Comparison of ENCODE assay signal across 8 cellular contexts in the genomic region with DNA sequence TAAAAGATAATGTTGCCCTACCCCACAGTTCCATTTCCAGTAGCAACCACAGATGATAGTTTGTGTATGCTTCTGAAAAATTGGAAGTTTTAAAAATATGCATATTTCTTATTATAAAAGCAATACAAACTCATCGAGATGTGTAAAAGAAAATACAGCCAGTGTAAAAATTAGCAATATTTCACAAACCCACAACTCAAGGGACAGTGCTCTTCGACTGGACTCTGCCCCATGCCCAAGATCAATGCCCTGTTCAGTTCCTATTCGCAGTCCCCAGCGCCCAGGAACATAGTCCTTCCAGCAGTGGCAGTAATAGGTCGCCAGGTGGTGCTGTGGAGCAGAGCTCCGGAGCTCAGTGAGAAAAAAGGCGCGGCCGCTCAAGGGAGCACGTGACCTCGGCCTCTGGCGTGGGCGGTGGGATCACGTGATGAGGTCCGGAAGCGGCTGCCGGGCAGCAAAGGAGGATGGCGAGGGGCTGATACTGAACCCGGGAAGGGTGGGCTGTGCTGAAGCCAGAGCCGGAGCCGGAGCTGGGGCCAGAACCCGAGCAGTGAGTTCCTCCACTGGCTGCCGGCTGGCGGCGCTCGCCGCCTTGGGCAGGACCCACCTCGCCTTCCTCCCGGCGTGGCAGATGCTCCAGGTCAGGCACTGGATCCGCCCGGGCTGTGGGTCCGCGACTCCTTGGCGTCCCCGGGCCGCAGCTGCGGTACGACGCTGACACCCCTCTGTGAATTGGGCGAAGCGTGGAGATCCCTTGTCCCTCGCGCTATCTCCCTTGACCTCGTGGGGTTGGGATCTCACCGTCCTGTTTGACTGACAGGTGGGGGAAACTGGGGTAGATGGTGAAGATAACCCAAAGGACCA. TPM values are rescaled to one million over a fixed set of nuclear protein-coding genes. Genes with fewer than 3 reads are reported as not detected.
DNase-seq lines count a peak whose midpoint lies in the region; ATAC-seq and TF ChIP-seq lines count a peak whose summit lies in the region.

A gene (plus strand): TSS at position 430 of the 864 bp plus-strand sequence. CDS start 11,190 bp downstream, outside the sequence.

- no peaks in the 10 kb centered on the region for H3K36me3 ChIP-seq in left lung

- CTCF ChIA-PET in activated CD4-positive, alpha-beta T cell treated with anti-CD3 and anti-CD28 coated beads, Interleukin-2, amount 10 ng/mL, durations not matched to agents 7 days and 5 days (lab: Charles Lee) = interaction anchor here (0.7 to 2.9 kb wide), 22 partner anchors 10 to 369 kb away, joined by 3 to 23 read pairs (median 4); no protein-coding TSS in a partner anchor

- no peaks in the 10 kb centered on the region for H3K9me3 ChIP-seq in left lung

- H3K27me3 ChIP-seq in left lung = no peaks in the 10 kb centered on the region

- peaks cover 0 to 2% (median 0%) of the 10 kb centered on the region in 3 donors for H3K27me3 Mint-ChIP-seq in CD14-positive monocyte (ENCODE audit: low read depth in 3 of 3)
- peaks cover 31% of the 10 kb centered on the region for H3K27me3 Mint-ChIP-seq in activated CD4-positive, alpha-beta T cell treated with anti-CD3 and anti-CD28 coated beads, Interleukin-2, amount 10 ng/mL, durations not matched to agents 7 days and 5 days
- no peaks in the 10 kb centered on the region for H3K27me3 Mint-ChIP-seq in dendritic cell treated with granulocyte-macrophage colony-stimulating factor and Interleukin-4, amounts not matched to agents 40 ng/mL and 50 ng/mL, for 4 days

- H3K4me3 ChIP-seq in left lung = peak within 1 kb of the TSS; percentile 83 to 85

- H3K9me3 Mint-ChIP-seq in CD14-positive monocyte = no peaks in the 10 kb centered on the region
- H3K9me3 Mint-ChIP-seq in activated CD4-positive, alpha-beta T cell treated with anti-CD3 and anti-CD28 coated beads, Interleukin-2, amount 10 ng/mL, durations not matched to agents 7 days and 5 days = no peaks in the 10 kb centered on the region
- no peaks in the 10 kb centered on the region for H3K9me3 Mint-ChIP-seq in dendritic cell treated with granulocyte-macrophage colony-stimulating factor and Interleukin-4, amounts not matched to agents 40 ng/mL and 50 ng/mL, for 4 days

- peak within 1 kb of the TSS; percentile 89 to 97 (median 94) for H3K27ac Mint-ChIP-seq in CD14-positive monocyte
- H3K27ac Mint-ChIP-seq in activated CD4-positive, alpha-beta T cell treated with anti-CD3 and anti-CD28 coated beads, Interleukin-2, amount 10 ng/mL, durations not matched to agents 7 days and 5 days = peak within 1 kb of the TSS; percentile 92
- H3K27ac Mint-ChIP-seq in dendritic cell treated with granulocyte-macrophage colony-stimulating factor and Interleukin-4, amounts not matched to agents 40 ng/mL and 50 ng/mL, for 4 days = peak within 1 kb of the TSS; percentile 90

- peak; percentile 95 for DNase-seq in CD14-positive monocyte (ENCODE audit: low spot score)
- peak; percentile 71 for DNase-seq in NCI-H524 treated with DMSO at 0.1 percent for 48 hours (lab: John Stamatoyannopoulos, UW)
- peak; percentile 93 for DNase-seq in activated CD4-positive, alpha-beta T cell treated with anti-CD3 and anti-CD28 coated beads, Interleukin-2, amount 10 ng/mL, durations not matched to agents 7 days and 5 days
- DNase-seq in left lung = peak; percentile 95 to 98
- DNase-seq in stimulated activated CD4-positive, alpha-beta T cell treated with anti-CD3 and anti-CD28 coated beads, Interleukin-2, amount 100 ng/mL, for 48 hours = peak; percentile 97 to 98

- H3K27ac ChIP-seq in left lung = peak within 1 kb of the TSS; percentile 30 to 83

- H3K4me1 ChIP-seq in left lung = peaks cover 8 to 33% of the 10 kb centered on the region in 2 donors

- intact Hi-C loops in CD14-positive monocyte (cut with micrococcal nuclease) (loop anchor here (1.0 to 5.0 kb wide), 4 partner anchors 53 to 205 kb away; no protein-coding TSS in a partner anchor), left lung (cut with DNase I) (loop anchor here in 1 of 2 donors (10.0 kb wide), 1 partner anchor 47 kb away; no protein-coding TSS in a partner anchor)
- intact Hi-C loops in dendritic cell treated with granulocyte-macrophage colony-stimulating factor and Interleukin-4, amounts not matched to agents 40 ng/mL and 50 ng/mL, for 4 days (cut with micrococcal nuclease) = loop anchor here (1.0 to 5.0 kb wide), 4 partner anchors 53 to 300 kb away; no protein-coding TSS in a partner anchor

- peaks cover 14% of the 10 kb centered on the region in 2 donors for H3K36me3 Mint-ChIP-seq in CD14-positive monocyte
- H3K36me3 Mint-ChIP-seq in activated CD4-positive, alpha-beta T cell treated with anti-CD3 and anti-CD28 coated beads, Interleukin-2, amount 10 ng/mL, durations not matched to agents 7 days and 5 days (ENCODE audit: low read depth) = no peaks in the 10 kb centered on the region
- H3K36me3 Mint-ChIP-seq in dendritic cell treated with granulocyte-macrophage colony-stimulating factor and Interleukin-4, amounts not matched to agents 40 ng/mL and 50 ng/mL, for 4 days (ENCODE audit: low read depth) = peaks cover 26% of the 10 kb centered on the region

- ATAC-seq in GM19324 (IDR thresholded peaks at IDR 0.05; ENCODE audit: low FRiP score, unreplicated experiment) = peak; percentile 95
- peak; percentile 86 for ATAC-seq in HG03460 (IDR thresholded peaks at IDR 0.05; ENCODE audit: unreplicated experiment)
- peak; percentile 100 for ATAC-seq in left lung

- TF ChIP-seq CTCF in CD14-positive monocyte (IDR thresholded peaks at IDR 0.05) = peak; percentile 95
- peak; percentile 82 to 97 for TF ChIP-seq CTCF in left lung (IDR thresholded peaks at IDR 0.05)

- POLR2A ChIA-PET in activated CD4-positive, alpha-beta T cell treated with anti-CD3 and anti-CD28 coated beads, Interleukin-2, amount 10 ng/mL, durations not matched to agents 7 days and 5 days (lab: Charles Lee) = interaction anchor here (1.3 kb wide), 1 partner anchor 324 kb away, joined by 4 read pairs; a partner anchor contains a TSS

- peak within 1 kb of the TSS; percentile 92 to 97 for H3K4me3 Mint-ChIP-seq in CD14-positive monocyte
- peak within 1 kb of the TSS; percentile 87 for H3K4me3 Mint-ChIP-seq in activated CD4-positive, alpha-beta T cell treated with anti-CD3 and anti-CD28 coated beads, Interleukin-2, amount 10 ng/mL, durations not matched to agents 7 days and 5 days
- peak within 1 kb of the TSS; percentile 96 for H3K4me3 Mint-ChIP-seq in dendritic cell treated with granulocyte-macrophage colony-stimulating factor and Interleukin-4, amounts not matched to agents 40 ng/mL and 50 ng/mL, for 4 days

- H3K4me1 Mint-ChIP-seq in CD14-positive monocyte = peaks cover 35% of the 10 kb centered on the region
- H3K4me1 Mint-ChIP-seq in activated CD4-positive, alpha-beta T cell treated with anti-CD3 and anti-CD28 coated beads, Interleukin-2, amount 10 ng/mL, durations not matched to agents 7 days and 5 days = peaks cover 17% of the 10 kb centered on the region
- peaks cover 38% of the 10 kb centered on the region for H3K4me1 Mint-ChIP-seq in dendritic cell treated with granulocyte-macrophage colony-stimulating factor and Interleukin-4, amounts not matched to agents 40 ng/mL and 50 ng/mL, for 4 days (ENCODE audit: low read depth)

RNA-seq across cellular contexts. Expression of the gene that starts here (rescaled TPM):
- 1 to 10 TPM; 5.3 to 6.8 TPM for polyA plus RNA-seq in CD14-positive monocyte
- 1 to 10 TPM; 5.8 TPM for total RNA-seq in activated CD4-positive, alpha-beta T cell treated with anti-CD3 and anti-CD28 coated beads, Interleukin-2, amount 10 ng/mL, durations not matched to agents 7 days and 5 days
- 10 to 100 TPM; 17.4 to 34.5 TPM for total RNA-seq in left lung

Comparison
In these comparisons a context has a peak if more than half of its experiments do, and no peak if none do; other contexts are left out.
1. Peak in every context shown above with its lines: DNase-seq, ATAC-seq, H3K4me3 ChIP-seq and H3K27ac ChIP-seq.